In the genomic region with DNA sequence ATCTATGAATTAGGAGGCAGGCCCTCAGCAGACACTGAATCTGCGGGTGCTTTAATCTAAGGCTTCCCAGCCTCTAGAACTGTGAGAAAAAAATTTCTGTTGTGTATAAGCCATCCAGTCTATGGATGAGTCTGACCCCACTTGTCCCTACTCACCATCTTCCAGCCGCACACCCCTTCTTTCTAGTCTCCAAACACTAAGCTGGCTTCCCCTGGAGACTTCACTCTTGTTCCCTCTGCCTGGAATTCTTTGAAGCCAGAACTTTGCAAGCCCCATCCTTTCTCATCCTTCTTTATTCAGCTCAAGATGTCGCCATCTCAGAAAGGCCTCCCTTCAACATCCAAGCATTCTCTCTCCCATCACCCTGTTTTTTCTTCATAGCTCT, we compare ENCODE assay signal across 8 cellular contexts. TPM values are rescaled to one million over a fixed set of nuclear protein-coding genes. Genes with fewer than 3 reads are reported as not detected.
DNase-seq lines count a peak whose midpoint lies in the region; ATAC-seq and TF ChIP-seq lines count a peak whose summit lies in the region.

No MANE protein-coding gene starts in this region.

- no peaks in the 10 kb centered on the region for H3K27me3 Mint-ChIP-seq in T-helper 2 cell treated with Interferon-gamma antibody and Interleukin-4, amounts not matched to agents 5 μg/mL and 100 μg/mL, for 36 hours (ENCODE audit: low read depth)

- peaks cover 14% of the 10 kb centered on the region for H3K4me1 Mint-ChIP-seq in T-helper 2 cell treated with Interferon-gamma antibody and Interleukin-4, amounts not matched to agents 5 μg/mL and 100 μg/mL, for 36 hours (ENCODE audit: low read depth)

- no peaks in the 10 kb centered on the region for H3K36me3 ChIP-seq in ascending aorta
- no peaks in the 10 kb centered on the region for H3K36me3 ChIP-seq in tibial artery

- H3K27ac ChIP-seq in ascending aorta, result peak overlapping the region; percentile 80 to 86
- peak overlapping the region; percentile 81 to 87 for H3K27ac ChIP-seq in tibial artery

- peaks cover 0 to 24% of the 10 kb centered on the region in 2 donors for H3K4me1 ChIP-seq in ascending aorta
- H3K4me1 ChIP-seq in tibial artery, result peaks cover 0 to 29% (median 17%) of the 10 kb centered on the region in 4 donors

- intact Hi-C loops in ascending aorta (cut with DNase I) (loop anchor here (2.0 kb wide), 1 partner anchor 19 kb away; no protein-coding TSS in a partner anchor), tibial artery (cut with DNase I; ENCODE audit: low total_unique reads) (no loop called here)

- no peaks in the 10 kb centered on the region for H3K9me3 ChIP-seq in ascending aorta
- no peaks in the 10 kb centered on the region for H3K9me3 ChIP-seq in tibial artery

- no peaks in the 10 kb centered on the region for H3K36me3 Mint-ChIP-seq in T-helper 2 cell treated with Interferon-gamma antibody and Interleukin-4, amounts not matched to agents 5 μg/mL and 100 μg/mL, for 36 hours (ENCODE audit: low read depth)

- H3K27ac Mint-ChIP-seq in T-helper 2 cell treated with Interferon-gamma antibody and Interleukin-4, amounts not matched to agents 5 μg/mL and 100 μg/mL, for 36 hours, result peak overlapping the region; percentile 89

- H3K4me3 ChIP-seq in ascending aorta (peak overlapping the region; percentile 81 to 99), tibial artery (peak overlapping the region; percentile 91 to 95)

- no peak overlapping the region for H3K4me3 Mint-ChIP-seq in T-helper 2 cell treated with Interferon-gamma antibody and Interleukin-4, amounts not matched to agents 5 μg/mL and 100 μg/mL, for 36 hours

- no peaks in the 10 kb centered on the region for H3K27me3 ChIP-seq in ascending aorta
- H3K27me3 ChIP-seq in tibial artery, result no peaks in the 10 kb centered on the region

- no peaks in the 10 kb centered on the region for H3K9me3 Mint-ChIP-seq in T-helper 2 cell treated with Interferon-gamma antibody and Interleukin-4, amounts not matched to agents 5 μg/mL and 100 μg/mL, for 36 hours

- no peak for DNase-seq in T-helper 2 cell treated with Interferon-gamma antibody and Interleukin-4, amounts not matched to agents 5 μg/mL and 100 μg/mL, for 36 hours (ENCODE audit: low spot score)
- no peak for DNase-seq in T-helper 2 cell
- no peak for DNase-seq in ascending aorta (ENCODE audit: low spot score in 2 of 2)
- no peak for DNase-seq in left lobe of liver (ENCODE audit: low spot score)
- DNase-seq in tibial artery, result no peak
- no peak for DNase-seq in stimulated activated CD4-positive, alpha-beta T cell treated with anti-CD3 and anti-CD28 coated beads, Interleukin-4, amount 100 ng/mL, for 24 hours
- no peak for DNase-seq in GM03348 (ENCODE audit: low spot score)

- TF ChIP-seq CTCF in ascending aorta (IDR thresholded peaks at IDR 0.05) (peak in 1 of 3 experiments; percentile 4), tibial artery (IDR thresholded peaks at IDR 0.05) (no peak)

- peak; percentile 40 for ATAC-seq in left lobe of liver
- no peak for ATAC-seq in GM21717 (IDR thresholded peaks at IDR 0.05; ENCODE audit: unreplicated experiment)

RNA-seq across cellular contexts. Expression of gene NUP93, which starts 0.6 kb away (rescaled TPM):
- total RNA-seq in ascending aorta (419 TPM), left lobe of liver (13.2 TPM)

RNA-seq across cellular contexts. Expression of gene MT1X, which starts 47.1 kb away (rescaled TPM):
- 2,291 TPM for total RNA-seq in ascending aorta
- total RNA-seq in left lobe of liver, result 2,271 TPM

RNA-seq across cellular contexts. Expression of gene MT1H, which starts 59.7 kb away (rescaled TPM):
- not detected for total RNA-seq in ascending aorta
- total RNA-seq in left lobe of liver, result 949 TPM

Comparison
In these comparisons a context has a peak if more than half of its experiments do, and no peak if none do; other contexts are left out.
1. RNA of gene NUP93, which starts 0.6 kb away (total RNA-seq): 419 TPM in ascending aorta (single experiment); 13.2 TPM in left lobe of liver (single experiment); every median in the first group is over 10 times any median in the second.
2. RNA of gene MT1H, which starts 59.7 kb away (total RNA-seq): 949 TPM in left lobe of liver (single experiment); not detected in ascending aorta (single experiment); every median in the first group is over 100 times any median in the second.